Comparison of ENCODE assay signal across 17 cellular contexts in genomic region chr2:178269825-178270224, GRCh38.
A peak's percentile ranks its signal among the peaks of the same experiment; 100 is the strongest.
DNase-seq lines count a peak whose midpoint lies in the region; ATAC-seq and TF ChIP-seq lines count a peak whose summit lies in the region.
"Had no signal": no experiment of that assay in that cellular context is flagged by ENCODE, and none has a peak within 500 bp of the region (broad histone marks: within the 10 kb centered on the region; RNA-seq: fewer than 3 reads in every experiment).

No MANE protein-coding gene starts in this region.

- CTCF ChIA-PET in WTC11 (lab: Charles Lee) = no interaction called here

- H4K8ac ChIP-seq in mesenchymal stem cell (ENCODE audit: low read length) = no peak overlapping the region

- H3K27me3 Mint-ChIP-seq in GM23338 (ENCODE audit: insufficient read depth, low read depth, poor library complexity) (no peaks in the 10 kb centered on the region), WTC11 (ENCODE audit: low read depth) (no peaks in the 10 kb centered on the region), T-helper 17 cell (peaks cover 20% of the 10 kb centered on the region)

- H3K9me3 Mint-ChIP-seq in GM23338 (no peaks in the 10 kb centered on the region), WTC11 (no peaks in the 10 kb centered on the region)
- H3K9me3 Mint-ChIP-seq: CD14-positive monocyte; CD4-positive, alpha-beta memory T cell; H9 had no signal

- no peak for TF ChIP-seq EP300 in upper lobe of left lung (IDR thresholded peaks at IDR 0.05)

- H3K4me1 Mint-ChIP-seq in GM23338 (peaks cover 33% of the 10 kb centered on the region), WTC11 (peaks cover 37% of the 10 kb centered on the region), T-helper 17 cell (no peaks in the 10 kb centered on the region)
- H3K4me1 Mint-ChIP-seq: CD14-positive monocyte; CD4-positive, alpha-beta memory T cell had no signal

- no peaks in the 10 kb centered on the region for H4K20me1 ChIP-seq in GM23338 (replicated peaks; ENCODE audit: insufficient read depth)
- H4K20me1 ChIP-seq: BLaER1 had no signal

- no peak overlapping the region for H2BK12ac ChIP-seq in mesenchymal stem cell (ENCODE audit: low read length in 2 of 2)

- no peak for DNase-seq in Right ventricle myocardium inferior (ENCODE audit: missing footprints)
- no peak for DNase-seq in left cardiac atrium
- DNase-seq in GM23338 (ENCODE audit: low spot score) = no peak
- DNase-seq in WTC11 (ENCODE audit: low spot score) = no peak
- no peak for DNase-seq in mesenchymal stem cell
- DNase-seq in globus pallidus (ENCODE audit: low spot score) = no peak
- DNase-seq in T-helper 17 cell = no peak
- no peak for DNase-seq in upper lobe of left lung
- DNase-seq: 8988T; CD4-positive, alpha-beta memory T cell; DMS153; DMS79; GDM1; H9 had no signal

- no peak overlapping the region for H2BK5ac ChIP-seq in mesenchymal stem cell (ENCODE audit: low read depth, low read length, poor library complexity, severe bottlenecking)

- no peak overlapping the region for H3K9ac ChIP-seq in mesenchymal stem cell (ENCODE audit: low read length)
- H3K9ac ChIP-seq: BLaER1 had no signal

- no peak for TF ChIP-seq POLR2A in upper lobe of left lung (IDR thresholded peaks at IDR 0.05)

- no peak overlapping the region for H4K91ac ChIP-seq in mesenchymal stem cell (ENCODE audit: low read length)

- no peaks in the 10 kb centered on the region for H3K9me3 ChIP-seq in mesenchymal stem cell (ENCODE audit: control insufficient read depth, low read length)
- H3K9me3 ChIP-seq in T-helper 17 cell (ENCODE audit: control insufficient read depth, low read length, poor library complexity, severe bottlenecking) = no peaks in the 10 kb centered on the region
- no peaks in the 10 kb centered on the region for H3K9me3 ChIP-seq in upper lobe of left lung
- H3K9me3 ChIP-seq: BLaER1 had no signal

- H3K27ac ChIP-seq in GM23338 (ENCODE audit: low read depth) = no peak overlapping the region
- no peak overlapping the region for H3K27ac ChIP-seq in mesenchymal stem cell (ENCODE audit: low read length, poor library complexity, severe bottlenecking)
- H3K27ac ChIP-seq in upper lobe of left lung = no peak overlapping the region
- H3K27ac ChIP-seq: BLaER1 had no signal

- no peak overlapping the region for H3K4me3 ChIP-seq in GM23338
- no peak overlapping the region for H3K4me3 ChIP-seq in mesenchymal stem cell (ENCODE audit: insufficient read depth in 1 of 2, low read depth in 1 of 2, low read length in 2 of 2)
- no peak overlapping the region for H3K4me3 ChIP-seq in upper lobe of left lung
- H3K4me3 ChIP-seq: BLaER1 had no signal

- no peak overlapping the region for H3K18ac ChIP-seq in mesenchymal stem cell (ENCODE audit: low read depth in 1 of 2, low read length in 2 of 2)

- TF ChIP-seq CTCF in GM23338 (conservative IDR thresholded peaks at IDR 0.05; ENCODE audit: low read depth in 2 of 2) (no peak), WTC11 (IDR thresholded peaks at IDR 0.05) (no peak), upper lobe of left lung (IDR thresholded peaks at IDR 0.05) (no peak)

- intact Hi-C loops in Right ventricle myocardium inferior (cut with DNase I) (no loop called here), left cardiac atrium (cut with DNase I) (loop anchor here (5.0 to 10.0 kb wide), 2 partner anchors 73 to 75 kb away; partner anchors contain the start of gene OSBPL6 (in 1 of the 2))

- peak overlapping the region; percentile 77 for H2BK15ac ChIP-seq in mesenchymal stem cell (ENCODE audit: low read depth, poor library complexity, severe bottlenecking)

- H3K36me3 ChIP-seq in GM23338 (ENCODE audit: insufficient read depth) (no peaks in the 10 kb centered on the region), mesenchymal stem cell (ENCODE audit: control insufficient read depth in 1 of 2, insufficient read depth in 2 of 2, low read depth in 1 of 2, low read length in 2 of 2) (no peaks in the 10 kb centered on the region), upper lobe of left lung (no peaks in the 10 kb centered on the region)
- H3K36me3 ChIP-seq: BLaER1 had no signal

- POLR2A ChIA-PET in WTC11 (lab: Charles Lee) = no interaction called here

- H3K4ac ChIP-seq in mesenchymal stem cell (ENCODE audit: low read depth in 1 of 2, low read length in 2 of 2) = no peak overlapping the region

- H3K4me1 ChIP-seq in GM23338 (ENCODE audit: insufficient read depth) = peaks cover 46% of the 10 kb centered on the region
- H3K4me1 ChIP-seq in mesenchymal stem cell (ENCODE audit: control insufficient read depth, insufficient read depth, low read depth, low read length) = no peaks in the 10 kb centered on the region
- H3K4me1 ChIP-seq in upper lobe of left lung = no peaks in the 10 kb centered on the region
- H3K4me1 ChIP-seq: BLaER1 had no signal

- H3K79me1 ChIP-seq in mesenchymal stem cell (replicated peaks; ENCODE audit: low read length, poor library complexity, severe bottlenecking) = no peaks in the 10 kb centered on the region

- peak; percentile 18 for ATAC-seq in Right ventricle myocardium inferior
- ATAC-seq in left cardiac atrium = no peak
- ATAC-seq in GM23338 = peak; percentile 77
- ATAC-seq in WTC11 = peak; percentile 76
- ATAC-seq in T-helper 17 cell = no peak
- no peak for ATAC-seq in upper lobe of left lung (ENCODE audit: low FRiP score in 2 of 2)
- ATAC-seq: HepG2 had no signal

- H2BK120ac ChIP-seq in mesenchymal stem cell (ENCODE audit: low read depth, low read length) = no peak overlapping the region

- no peak overlapping the region for H3K4me2 ChIP-seq in GM23338
- no peak overlapping the region for H3K4me2 ChIP-seq in mesenchymal stem cell (ENCODE audit: low read length, poor library complexity, severe bottlenecking)
- H3K4me2 ChIP-seq: BLaER1 had no signal

- no peak overlapping the region for H3K23ac ChIP-seq in mesenchymal stem cell (ENCODE audit: low read length in 2 of 2)

- no peaks in the 10 kb centered on the region for H3K79me2 ChIP-seq in GM23338 (replicated peaks; ENCODE audit: insufficient read depth)

- H3F3A ChIP-seq in GM23338 (replicated peaks; ENCODE audit: low read depth) = no peaks in the 10 kb centered on the region; the same call in 1 of the 2 replicates

- H3K27ac Mint-ChIP-seq in GM23338 = no peak overlapping the region; the same call in 1 of the 2 replicates
- H3K27ac Mint-ChIP-seq in WTC11 = no peak overlapping the region
- H3K27ac Mint-ChIP-seq in T-helper 17 cell = no peak overlapping the region
- H3K27ac Mint-ChIP-seq: CD14-positive monocyte; CD4-positive, alpha-beta memory T cell; H9 had no signal

- no peak overlapping the region for H2AFZ ChIP-seq in GM23338
- no peak overlapping the region for H2AFZ ChIP-seq in mesenchymal stem cell (ENCODE audit: low read depth, low read length)

- H3K36me3 Mint-ChIP-seq in GM23338 (ENCODE audit: low read depth) (no peaks in the 10 kb centered on the region), WTC11 (no peaks in the 10 kb centered on the region), T-helper 17 cell (ENCODE audit: low read depth) (peaks cover 2% of the 10 kb centered on the region)
- H3K36me3 Mint-ChIP-seq: CD14-positive monocyte; CD4-positive, alpha-beta memory T cell had no signal

- WGBS in mesenchymal stem cell = 97% methylated on average over 4 of the region's 4 CpGs
- 98 to 99% methylated on average over 4 of the region's 4 CpGs for WGBS in upper lobe of left lung, 2 donors

- H2AK5ac ChIP-seq in mesenchymal stem cell (ENCODE audit: low read length, severe bottlenecking) = no peak overlapping the region

- no peak overlapping the region for H3K14ac ChIP-seq in mesenchymal stem cell (ENCODE audit: low read length in 2 of 2)

- H3K9me2 ChIP-seq in GM23338 (ENCODE audit: insufficient read depth) = no peaks in the 10 kb centered on the region

- H3K27me3 ChIP-seq in GM23338 (ENCODE audit: insufficient read depth) = no peaks in the 10 kb centered on the region
- H3K27me3 ChIP-seq in mesenchymal stem cell (ENCODE audit: control insufficient read depth in 1 of 2, insufficient read depth in 1 of 2, low read length in 2 of 2) = no peaks in the 10 kb centered on the region
- no peaks in the 10 kb centered on the region for H3K27me3 ChIP-seq in upper lobe of left lung
- H3K27me3 ChIP-seq: BLaER1 had no signal

- H3K4me3 Mint-ChIP-seq in GM23338 (no peak overlapping the region), WTC11 (no peak overlapping the region), T-helper 17 cell (no peak overlapping the region)
- H3K4me3 Mint-ChIP-seq: CD14-positive monocyte; CD4-positive, alpha-beta memory T cell; H9 had no signal

TF ChIP-seq in WTC11, 78 proteins besides CTCF, POLR2A, EP300 and RAD21:
- no peak for TF ChIP-seq ZNF671 (CRISPR knock-in tag; IDR thresholded peaks at IDR 0.05)

Comparison
In these comparisons a context has a peak if more than half of its experiments do, and no peak if none do; other contexts are left out.
1. ATAC-seq: peak in Right ventricle myocardium inferior (single experiment), GM23338 (single experiment) and WTC11 (single experiment); none in left cardiac atrium (0 of 2), T-helper 17 cell (single experiment) and upper lobe of left lung (0 of 2).